ENCODE assay signal across 9 cellular contexts in genomic region chr3:38521391-38521987, GRCh38. TPM values are rescaled to one million over a fixed set of nuclear protein-coding genes. Genes with fewer than 3 reads are reported as not detected.
DNase-seq lines count a peak whose midpoint lies in the region; ATAC-seq, FAIRE-seq and TF ChIP-seq lines count a peak whose summit lies in the region.
"Had no signal": no experiment of that assay in that cellular context is flagged by ENCODE, and none has a peak within 500 bp of the region (broad histone marks: within the 10 kb centered on the region; RNA-seq: fewer than 3 reads in every experiment).

No MANE protein-coding gene starts in this region.

- FAIRE-seq in pancreas (lab: Jason Lieb, UNC) = no peak

- H3K4me3 ChIP-seq in pancreas (no peak overlapping the region), vagina (no peak overlapping the region)
- H3K4me3 ChIP-seq: BLaER1 treated with 17β-estradiol and CSF1 and Interleukin-3, amounts not matched to agents 10 nM and 100 nM had no signal

- H3K36me3 ChIP-seq in pancreas (peaks cover 0 to 16% (median 0%) of the 10 kb centered on the region in 3 donors), vagina (peaks cover 0 to 20% of the 10 kb centered on the region in 2 donors)

- peak; percentile 75 to 91 (median 84) for TF ChIP-seq CTCF in pancreas (IDR thresholded peaks at IDR 0.05)
- TF ChIP-seq CTCF in vagina (IDR thresholded peaks at IDR 0.05) = peak; percentile 85 to 97 (median 90)

- DNase-seq in NCI-H1436 (lab: John Stamatoyannopoulos, UW) (peak; percentile 14), NCI-H1436 treated with DMSO at 0.1 percent for 48 hours (lab: John Stamatoyannopoulos, UW) (no peak), M059J (ENCODE audit: low read depth) (peak; percentile 61), SHP77 (lab: John Stamatoyannopoulos, UW) (peak; percentile 42 to 69), germinal center (ENCODE audit: low spot score) (peak; percentile 63), pancreas (peak in 4 of 6 donors; percentile 21 to 73 (median 44)), vagina (ENCODE audit: extremely low spot score in 2 of 2) (no peak)
- DNase-seq in activated effector memory CD4-positive, alpha-beta T cell treated with anti-CD3 and anti-CD28 coated beads, Interleukin-2, amount 50 U/mL, for 16 hours = peak; percentile 83

- H3K27ac ChIP-seq in pancreas (no peak overlapping the region), vagina (no peak overlapping the region)
- H3K27ac ChIP-seq: BLaER1 treated with 17β-estradiol and CSF1 and Interleukin-3, amounts not matched to agents 10 nM and 100 nM had no signal

- H3K4me1 ChIP-seq in pancreas (no peaks in the 10 kb centered on the region), vagina (no peaks in the 10 kb centered on the region)

- TF ChIP-seq POLR2A in vagina (IDR thresholded peaks at IDR 0.05) = no peak

- 1 to 3% methylated on average over 5 of the region's 5 CpGs for WGBS in pancreas, 2 donors

- no peaks in the 10 kb centered on the region for H3K27me3 ChIP-seq in pancreas
- H3K27me3 ChIP-seq in vagina = no peaks in the 10 kb centered on the region
- H3K27me3 ChIP-seq: BLaER1 treated with 17β-estradiol and CSF1 and Interleukin-3, amounts not matched to agents 10 nM and 100 nM had no signal

- H3K9me3 ChIP-seq in pancreas (no peaks in the 10 kb centered on the region), vagina (no peaks in the 10 kb centered on the region)
- H3K9me3 ChIP-seq: BLaER1 treated with 17β-estradiol and CSF1 and Interleukin-3, amounts not matched to agents 10 nM and 100 nM had no signal

- peak in 3 of 4 donors; percentile 77 to 88 (median 78) for ATAC-seq in pancreas

- intact Hi-C loops in pancreas (cut with DNase I) (loop anchor here in 2 of 3 donors (5.0 to 10.0 kb wide), 4 partner anchors 121 to 473 kb away; no protein-coding TSS in a partner anchor), vagina (cut with DNase I) (no loop called here)

RNA-seq across cellular contexts. Expression of gene EXOG, which starts 25.3 kb away (rescaled TPM):
- total RNA-seq in M059J (2014; rRNA removed; shearing (Covaris generic)) = 6.5 and 6.8 TPM in 2 replicates
- total RNA-seq in pancreas (1 to 10 TPM; 3.7 to 6.6 (median 4.3) TPM), vagina (8.8 TPM)
- 10 to 100 TPM in 1 of 2 donors, 1 to 10 TPM in 1; 6.4 to 10.3 TPM for polyA plus RNA-seq in pancreas

Comparison
In these comparisons a context has a peak if more than half of its experiments do, and no peak if none do; other contexts are left out.
1. DNase-seq: peak in NCI-H1436 (single experiment), M059J (single experiment), SHP77 (2 of 2), activated effector memory CD4-positive, alpha-beta T cell treated with anti-CD3 and anti-CD28 coated beads, Interleukin-2, amount 50 U/mL, for 16 hours (single experiment), germinal center (single experiment) and pancreas (4 of 6); none in NCI-H1436 treated with DMSO at 0.1 percent for 48 hours (single experiment) and vagina (0 of 2).